8 cellular contexts compared by ENCODE assay signal in genomic region chr9:120926397-120926928, GRCh38. TPM values are rescaled to one million over a fixed set of nuclear protein-coding genes. Genes with fewer than 3 reads are reported as not detected.
A peak's percentile ranks its signal among the peaks of the same experiment; 100 is the strongest.
DNase-seq lines count a peak whose midpoint lies in the region; ATAC-seq and TF ChIP-seq lines count a peak whose summit lies in the region.

A gene with protein sequence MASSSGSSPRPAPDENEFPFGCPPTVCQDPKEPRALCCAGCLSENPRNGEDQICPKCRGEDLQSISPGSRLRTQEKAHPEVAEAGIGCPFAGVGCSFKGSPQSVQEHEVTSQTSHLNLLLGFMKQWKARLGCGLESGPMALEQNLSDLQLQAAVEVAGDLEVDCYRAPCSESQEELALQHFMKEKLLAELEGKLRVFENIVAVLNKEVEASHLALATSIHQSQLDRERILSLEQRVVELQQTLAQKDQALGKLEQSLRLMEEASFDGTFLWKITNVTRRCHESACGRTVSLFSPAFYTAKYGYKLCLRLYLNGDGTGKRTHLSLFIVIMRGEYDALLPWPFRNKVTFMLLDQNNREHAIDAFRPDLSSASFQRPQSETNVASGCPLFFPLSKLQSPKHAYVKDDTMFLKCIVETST (minus strand): TSS chr9:120926796. CDS start chr9:120926075, 721 bp downstream.

- H2BK120ac ChIP-seq in H9 (ENCODE audit: low read depth, low read length, poor library complexity, severe bottlenecking) = no peak within 1 kb of the TSS

- peak within 1 kb of the TSS; percentile 61 for H3K14ac ChIP-seq in H9 (ENCODE audit: insufficient read depth, low read length)

- H3K23me2 ChIP-seq in H9 (ENCODE audit: insufficient read length, low read depth, low read length, poor library complexity, severe bottlenecking) = peaks cover 10% of the 10 kb centered on the region

- no peak within 1 kb of the TSS for H2AFZ ChIP-seq in H9 (ENCODE audit: low read length)

- H4K91ac ChIP-seq in H9 (ENCODE audit: insufficient read length, low read depth, low read length) = no peak within 1 kb of the TSS

- H2AK5ac ChIP-seq in H9 (ENCODE audit: insufficient read length, low read length) = no peak within 1 kb of the TSS

- DNase-seq in H9 (no peak), NT2/D1 (ENCODE audit: low read depth, low spot score) (no peak), coronary artery (ENCODE audit: low spot score) (no peak), GOT3 (lab: John Stamatoyannopoulos, UW) (no peak), anterior cingulate cortex (lab: John Stamatoyannopoulos, UW) (no peak), KG1 (lab: John Stamatoyannopoulos, UW) (no peak)
- peak; percentile 51 for DNase-seq in stimulated activated CD8-positive, alpha-beta memory T cell treated with anti-CD3 and anti-CD28 coated beads, Interleukin-4, amount 100 ng/mL, for 48 hours

- H3K79me1 ChIP-seq in H9 (ENCODE audit: insufficient read depth, low read depth, low read length, poor library complexity, severe bottlenecking) = no peaks in the 10 kb centered on the region

- H3K9me3 ChIP-seq in H9 (ENCODE audit: control insufficient read depth, low read depth, low read length) = no peaks in the 10 kb centered on the region
- no peaks in the 10 kb centered on the region for H3K9me3 ChIP-seq in NT2/D1 (ENCODE audit: insufficient read depth, low read length)

- H3K9me3 Mint-ChIP-seq in H9 = no peaks in the 10 kb centered on the region

- H3K4me3 Mint-ChIP-seq in H9 = no peak within 1 kb of the TSS; a peak in 1 of 5 replicates

- peak within 1 kb of the TSS; percentile 41 for H3K18ac ChIP-seq in H9 (ENCODE audit: insufficient read length, low read depth, low read length)

- no peak within 1 kb of the TSS for H3K4ac ChIP-seq in H9 (ENCODE audit: low read depth, low read length)

- no peak within 1 kb of the TSS for H4K5ac ChIP-seq in H9 (ENCODE audit: insufficient read length, low read depth, low read length)

- no peak within 1 kb of the TSS for H3K56ac ChIP-seq in H9 (ENCODE audit: insufficient read length, low read depth, low read length)

- H3K27me3 Mint-ChIP-seq in H9 (ENCODE audit: low read depth) = peaks cover 12% of the 10 kb centered on the region

- H3K79me2 ChIP-seq in H9 (ENCODE audit: insufficient read depth, low read length) = no peaks in the 10 kb centered on the region

- H3K27ac Mint-ChIP-seq in H9 = no peak within 1 kb of the TSS; a peak in 1 of 7 replicates

- H3K9ac ChIP-seq in H9 (ENCODE audit: extremely low read depth, insufficient read length, low read length) = no peak within 1 kb of the TSS
- peak within 1 kb of the TSS; percentile 51 for H3K9ac ChIP-seq in NT2/D1 (ENCODE audit: insufficient read length, low read depth)

- no peaks in the 10 kb centered on the region for H3K36me3 Mint-ChIP-seq in H9 (ENCODE audit: insufficient read depth in 1 of 3, low read depth in 3 of 3)

- no peaks in the 10 kb centered on the region for H4K20me1 ChIP-seq in H9 (ENCODE audit: control insufficient read depth, insufficient read depth, insufficient read length)

- no CpG with 5 or more reads among the region's 6 CpGs for WGBS in H9 (ENCODE audit: extremely low coverage, insufficient read length, low lambda C conversion rate)

- no peak within 1 kb of the TSS for H2BK15ac ChIP-seq in H9 (ENCODE audit: low read depth, low read length)

- no peak within 1 kb of the TSS for H2BK20ac ChIP-seq in H9 (ENCODE audit: low read depth, low read length, poor library complexity, severe bottlenecking)

- no peak within 1 kb of the TSS for H3K4me2 ChIP-seq in H9 (ENCODE audit: insufficient read depth, insufficient read length, low read length)

- H3K36me3 ChIP-seq in NT2/D1 (ENCODE audit: insufficient read depth, insufficient read length, low read length) = peaks cover 8% of the 10 kb centered on the region

- TF ChIP-seq CTCF in H9 (conservative IDR thresholded peaks at IDR 0.05) = no peak
- TF ChIP-seq CTCF in coronary artery (IDR thresholded peaks at IDR 0.05) = no peak

- H3K27ac ChIP-seq in H9 (ENCODE audit: insufficient read length, low read depth, low read length) (no peak within 1 kb of the TSS), coronary artery (peak within 1 kb of the TSS; percentile 87 to 98)

- peak; percentile 23 for ATAC-seq in GM18498 (IDR thresholded peaks at IDR 0.05; ENCODE audit: unreplicated experiment)

- no peak within 1 kb of the TSS for H3T11ph ChIP-seq in H9 (ENCODE audit: low read length)

- no peak within 1 kb of the TSS for H2BK12ac ChIP-seq in H9 (ENCODE audit: insufficient read length, low read depth, low read length)

- no peak within 1 kb of the TSS for H2BK5ac ChIP-seq in H9 (ENCODE audit: insufficient read length, low read length)

- H3K4me3 ChIP-seq in NT2/D1 (ENCODE audit: insufficient read length, low read depth) (no peak within 1 kb of the TSS), coronary artery (peak within 1 kb of the TSS; percentile 53)

- H3K23ac ChIP-seq in H9 (ENCODE audit: insufficient read length, low read depth, low read length) = no peak within 1 kb of the TSS

- H3K4me1 Mint-ChIP-seq in H9 = peaks cover 35 to 49% of the 10 kb centered on the region in 2 experiments

- peaks cover 4% of the 10 kb centered on the region; the same call in 1 of the 2 replicates for H3K4me1 ChIP-seq in H9 (ENCODE audit: insufficient read depth, low read length)
- H3K4me1 ChIP-seq in NT2/D1 (ENCODE audit: insufficient read depth, insufficient read length) = peaks cover 6% of the 10 kb centered on the region

- H4K8ac ChIP-seq in H9 (replicated peaks; ENCODE audit: insufficient read length, low read depth, low read length) = no peak within 1 kb of the TSS

- H3K27me3 ChIP-seq in H9 (ENCODE audit: insufficient read depth, low read length) (no peaks in the 10 kb centered on the region), NT2/D1 (ENCODE audit: insufficient read depth, insufficient read length) (peaks cover 18% of the 10 kb centered on the region)

RNA-seq across cellular contexts. Expression of the gene that starts here (rescaled TPM):
- total RNA-seq in H9 (2021) = 1.4 and 1.5 TPM in 2 replicates
